Comparison of ENCODE assay signal across 8 cellular contexts in genomic region chrX:154020500-154021115, GRCh38. TPM values are rescaled to one million over a fixed set of nuclear protein-coding genes. Genes with fewer than 3 reads are reported as not detected.
DNase-seq lines count a peak whose midpoint lies in the region; ATAC-seq and TF ChIP-seq lines count a peak whose summit lies in the region.

No MANE protein-coding gene starts in this region.

- DNase-seq in effector memory CD4-positive, alpha-beta T cell = no peak
- DNase-seq in NCI-H128 (lab: John Stamatoyannopoulos, UW; ENCODE audit: unreplicated experiment) (no peak), activated gamma-delta T cell (lab: John Stamatoyannopoulos, UW) (no peak), DMS153 treated with DMSO at 0.1 percent for 48 hours (lab: John Stamatoyannopoulos, UW; ENCODE audit: unreplicated experiment) (no peak)

- TF ChIP-seq CTCF in GM12875 (IDR thresholded peaks at IDR 0.05; ENCODE audit: borderline replicate concordance, insufficient read depth, low read depth, low read length) = no peak
- TF ChIP-seq CTCF in neutrophil (IDR thresholded peaks at IDR 0.05) = no peak

- no peaks in the 10 kb centered on the region for H3K9me3 ChIP-seq in effector memory CD4-positive, alpha-beta T cell (ENCODE audit: control insufficient read depth, low read length)
- H3K9me3 ChIP-seq in neutrophil = no peaks in the 10 kb centered on the region

- peak overlapping the region; percentile 71 for H3K4me3 ChIP-seq in GM12875 (ENCODE audit: low read depth, low read length)
- H3K4me3 ChIP-seq in effector memory CD4-positive, alpha-beta T cell (ENCODE audit: insufficient read depth, low read depth, low read length, poor library complexity, severe bottlenecking) = peak overlapping the region; percentile 55
- peak overlapping the region; percentile 62 to 65 for H3K4me3 ChIP-seq in neutrophil (ENCODE audit: low read depth in 1 of 2, low read length in 1 of 2)

- H3K27me3 ChIP-seq in effector memory CD4-positive, alpha-beta T cell (replicated peaks; ENCODE audit: control insufficient read depth, insufficient read depth, low read length, poor library complexity, severe bottlenecking) = no peaks in the 10 kb centered on the region
- no peaks in the 10 kb centered on the region for H3K27me3 ChIP-seq in neutrophil

- peaks cover 13% of the 10 kb centered on the region for H3K36me3 ChIP-seq in effector memory CD4-positive, alpha-beta T cell (ENCODE audit: control insufficient read depth, insufficient read depth, low read length)
- peaks cover 18% of the 10 kb centered on the region for H3K36me3 ChIP-seq in neutrophil

- H3K4me1 ChIP-seq in effector memory CD4-positive, alpha-beta T cell (ENCODE audit: control insufficient read depth, insufficient read depth, low read length, poor library complexity, severe bottlenecking) = peaks cover 17% of the 10 kb centered on the region
- H3K4me1 ChIP-seq in neutrophil (ENCODE audit: control insufficient read depth in 1 of 2, insufficient read depth in 1 of 2, low read depth in 1 of 2, low read length in 1 of 2) = peaks cover 25 to 26% of the 10 kb centered on the region in 2 experiments

- H3K27ac ChIP-seq in effector memory CD4-positive, alpha-beta T cell (ENCODE audit: insufficient read depth, low read length, poor library complexity, severe bottlenecking) = peak overlapping the region; percentile 79
- peak overlapping the region; percentile 91 for H3K27ac ChIP-seq in neutrophil

- ATAC-seq in esophagus mucosa = no peak

TF ChIP-seq in PFSK-1, 5 proteins besides CTCF, POLR2A, EP300 and RAD21:
- TF ChIP-seq POLR2AphosphoS5 (IDR thresholded peaks at IDR 0.05; ENCODE audit: low read depth, low read length) = 0 out of 2 replicates have a peak, but pooled peaks have one; percentile 11
- no peak for TF ChIP-seq FOXP2 (optimal IDR thresholded peaks at IDR 0.05; ENCODE audit: borderline replicate concordance, extremely low read depth, extremely low read length, insufficient read depth)

RNA-seq across cellular contexts. Expression of gene IRAK1, which starts 0.9 kb away (rescaled TPM):
- 523 TPM for polyA plus RNA-seq in PFSK-1 (2012; ENCODE audit: insufficient read length, low read depth)
- 97.8 TPM for total RNA-seq in esophagus mucosa

RNA-seq across cellular contexts. Expression of gene TMEM187, which starts 48.1 kb away (rescaled TPM):
- 8.0 TPM for polyA plus RNA-seq in PFSK-1 (2012; ENCODE audit: insufficient read length, low read depth)
- total RNA-seq in esophagus mucosa = 5.1 TPM

RNA-seq across cellular contexts. Expression of gene HCFC1, which starts 49.0 kb away (rescaled TPM):
- 41.1 TPM for polyA plus RNA-seq in PFSK-1 (2012; ENCODE audit: insufficient read length, low read depth)
- 33.0 TPM for total RNA-seq in esophagus mucosa
